Comparison of ENCODE assay signal across 18 cellular contexts in genomic region chr20:57134804-57135203, GRCh38.
DNase-seq lines count a peak whose midpoint lies in the region; ATAC-seq and TF ChIP-seq lines count a peak whose summit lies in the region.
"Had no signal": no experiment of that assay in that cellular context is flagged by ENCODE, and none has a peak within 500 bp of the region (broad histone marks: within the 10 kb centered on the region; RNA-seq: fewer than 3 reads in every experiment).

No MANE protein-coding gene starts in this region.

- H3K79me2 ChIP-seq in PC-3 (ENCODE audit: low read length), result no peaks in the 10 kb centered on the region

- H3K27me3 Mint-ChIP-seq in nephron (ENCODE audit: low read depth), result peaks cover 21% of the 10 kb centered on the region

- H3K27ac Mint-ChIP-seq in nephron, result peak overlapping the region in 2 of 3 experiments; percentile 36 to 40
- H3K27ac Mint-ChIP-seq: B cell; CD4-positive, CD25-positive, alpha-beta regulatory T cell; CD8-positive, alpha-beta T cell; HFFc6 had no signal

- TF ChIP-seq POLR2A in spleen (IDR thresholded peaks at IDR 0.05), result no peak

- H3K4me1 ChIP-seq in SJCRH30 (peaks cover 45% of the 10 kb centered on the region), spleen (no peaks in the 10 kb centered on the region), PC-3 (ENCODE audit: insufficient read depth, low read length) (no peaks in the 10 kb centered on the region)
- H3K4me1 ChIP-seq: Caco-2, HAP-1 had no signal

- H3K9me3 Mint-ChIP-seq in nephron, result no peaks in the 10 kb centered on the region
- H3K9me3 Mint-ChIP-seq: CD8-positive, alpha-beta T cell; HFFc6 had no signal

- H4K20me1 ChIP-seq in PC-3 (ENCODE audit: low read length), result no peaks in the 10 kb centered on the region
- H4K20me1 ChIP-seq: BLaER1 had no signal

- no TSS peak for BruUV-seq in PC-3 (replicated peaks; lab: Mats Ljungman, UMichigan)

- H3K36me3 Mint-ChIP-seq in nephron (ENCODE audit: low read depth), result no peaks in the 10 kb centered on the region
- H3K36me3 Mint-ChIP-seq: CD4-positive, CD25-positive, alpha-beta regulatory T cell; CD8-positive, alpha-beta T cell had no signal

- no peaks in the 10 kb centered on the region for H3K9me2 ChIP-seq in PC-3 (replicated peaks; ENCODE audit: low read length)

- no peak overlapping the region for H3K9ac ChIP-seq in PC-3 (ENCODE audit: low read length)
- H3K9ac ChIP-seq: BLaER1 had no signal

- DNase-seq in SJCRH30, result no peak
- DNase-seq in spleen, result peak; percentile 35
- no peak for DNase-seq in NCI-H345 (lab: John Stamatoyannopoulos, UW)
- DNase-seq in activated naive CD4-positive, alpha-beta T cell treated with anti-CD3 and anti-CD28 coated beads, Interleukin-2, amount 50 U/mL, for 16 hours, result no peak
- DNase-seq in PC-3, result no peak
- DNase-seq: Caco-2; CD4-positive, CD25-positive, alpha-beta regulatory T cell; CD8-positive, alpha-beta T cell; DMS153; EL; GDM1; GOT3; HFFc6 had no signal

- POLR2A ChIA-PET in PC-3 (lab: Charles Lee; ENCODE audit: unreplicated experiment), result no interaction called here

- no peak overlapping the region for H3K4me3 Mint-ChIP-seq in nephron
- H3K4me3 Mint-ChIP-seq: B cell; CD4-positive, CD25-positive, alpha-beta regulatory T cell; CD8-positive, alpha-beta T cell; HFFc6 had no signal

- intact Hi-C loops in spleen (cut with DNase I; ENCODE audit: low total_unique reads) (no loop called here), PC-3 (cut with micrococcal nuclease) (no loop called here)

- CTCF ChIA-PET in PC-3 (lab: Charles Lee), result no interaction called here

- no peaks in the 10 kb centered on the region for H3K27me3 ChIP-seq in SJCRH30
- peaks cover 0 to 18% (median 0%) of the 10 kb centered on the region in 7 donors for H3K27me3 ChIP-seq in spleen (replicated peaks in 1 of 7)
- H3K27me3 ChIP-seq in PC-3 (ENCODE audit: low read length), result peaks cover 93% of the 10 kb centered on the region
- H3K27me3 ChIP-seq: BLaER1 had no signal

- H3K27ac ChIP-seq in SJCRH30, result peak overlapping the region; percentile 56; the same call in 1 of the 2 replicates
- no peak overlapping the region for H3K27ac ChIP-seq in spleen
- no peak overlapping the region for H3K27ac ChIP-seq in PC-3 (ENCODE audit: low read length)
- H3K27ac ChIP-seq: BLaER1, C4-2B had no signal

- H3K4me1 Mint-ChIP-seq in nephron, result peaks cover 23% of the 10 kb centered on the region
- H3K4me1 Mint-ChIP-seq: B cell; CD4-positive, CD25-positive, alpha-beta regulatory T cell had no signal

- TF ChIP-seq CTCF in nephron (IDR thresholded peaks at IDR 0.05; ENCODE audit: unreplicated experiment in 3 of 3) (no peak), spleen (IDR thresholded peaks at IDR 0.05 in 8 of 11, conservative IDR thresholded peaks at IDR 0.05 in 3 of 11) (no peak), PC-3 (conservative IDR thresholded peaks at IDR 0.05; ENCODE audit: low read depth, low read length) (no peak)

- H3K4me3 ChIP-seq in SJCRH30, result no peak overlapping the region
- no peak overlapping the region for H3K4me3 ChIP-seq in spleen
- no peak overlapping the region for H3K4me3 ChIP-seq in PC-3 (ENCODE audit: low read length)
- H3K4me3 ChIP-seq: BLaER1, HAP-1 had no signal

- H3K9me3 ChIP-seq in SJCRH30 (replicated peaks) (no peaks in the 10 kb centered on the region; the same call in 1 of the 2 replicates), spleen (no peaks in the 10 kb centered on the region), PC-3 (ENCODE audit: low read length) (no peaks in the 10 kb centered on the region)
- H3K9me3 ChIP-seq: BLaER1, Caco-2, HAP-1 had no signal

- 82 to 95% (median 87%) methylated on average over 4 of the region's 4 CpGs for WGBS in spleen, 5 donors

- no peak for ATAC-seq in PC-3
- ATAC-seq: CD8-positive, alpha-beta T cell had no signal

- no peak overlapping the region for H2AFZ ChIP-seq in PC-3 (ENCODE audit: low read length)

- no peaks in the 10 kb centered on the region for H3K36me3 ChIP-seq in SJCRH30
- H3K36me3 ChIP-seq in spleen, result no peaks in the 10 kb centered on the region
- no peaks in the 10 kb centered on the region for H3K36me3 ChIP-seq in PC-3 (ENCODE audit: low read depth, low read length)
- H3K36me3 ChIP-seq: BLaER1, HAP-1 had no signal

- no peaks in the 10 kb centered on the region for H3F3A ChIP-seq in PC-3 (ENCODE audit: low read length, unreplicated experiment)

- H3K4me2 ChIP-seq in PC-3 (ENCODE audit: low read length), result no peak overlapping the region
- H3K4me2 ChIP-seq: BLaER1 had no signal
